ENCODE assay signal across 8 cellular contexts in the genomic region with DNA sequence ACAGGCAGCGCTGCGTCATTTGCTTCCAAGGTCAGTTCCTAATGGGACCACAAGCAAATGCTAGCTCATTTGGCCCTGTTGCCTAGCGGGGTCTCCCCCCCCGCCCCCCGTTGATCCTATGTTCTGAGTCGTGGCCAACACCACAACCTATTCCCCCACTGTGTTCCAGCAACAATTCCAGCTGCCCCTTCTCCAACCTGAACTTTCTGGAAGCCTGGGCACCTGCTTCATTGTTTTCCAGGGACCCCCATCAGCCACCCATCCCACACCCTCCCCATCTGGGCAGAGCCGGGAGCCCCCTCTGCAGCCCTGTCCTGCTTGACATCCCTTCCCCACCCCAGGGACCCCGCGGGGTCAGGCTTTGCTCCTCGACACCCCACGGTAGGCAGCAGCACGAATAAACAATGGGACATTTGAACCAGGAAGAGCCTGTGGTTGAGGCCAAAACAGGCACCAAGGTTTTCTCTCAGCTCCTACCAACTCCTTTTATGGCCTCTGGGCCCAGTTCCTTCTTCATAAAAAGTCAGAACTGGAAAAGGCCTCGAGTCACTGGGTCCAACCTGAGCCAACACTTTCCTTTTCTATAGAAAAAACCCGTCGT. TPM values are rescaled to one million over a fixed set of nuclear protein-coding genes. Genes with fewer than 3 reads are reported as not detected.
A peak's percentile ranks its signal among the peaks of the same experiment; 100 is the strongest.
DNase-seq lines count a peak whose midpoint lies in the region; ATAC-seq and TF ChIP-seq lines count a peak whose summit lies in the region.

No MANE protein-coding gene starts in this region.

- H3K4ac ChIP-seq in mesenchymal stem cell (ENCODE audit: low read depth in 1 of 2, low read length in 2 of 2): peak overlapping the region; percentile 83 to 88

- H4K8ac ChIP-seq in mesenchymal stem cell (ENCODE audit: low read length): peak overlapping the region; percentile 97

- peak overlapping the region; percentile 70 to 88 for H2BK12ac ChIP-seq in mesenchymal stem cell (ENCODE audit: low read length in 2 of 2)

- peak overlapping the region; percentile 94 for H3K9ac ChIP-seq in mesenchymal stem cell (ENCODE audit: low read length)

- no peaks in the 10 kb centered on the region for H3K36me3 ChIP-seq in mesenchymal stem cell (ENCODE audit: control insufficient read depth in 1 of 2, insufficient read depth in 2 of 2, low read depth in 1 of 2, low read length in 2 of 2)
- no peaks in the 10 kb centered on the region for H3K36me3 ChIP-seq in upper lobe of right lung

- intact Hi-C loops in Right ventricle myocardium superior (cut with DNase I) (loop anchor here (2.0 kb wide), 3 partner anchors 34 to 62 kb away; no protein-coding TSS in a partner anchor), cardiac septum (cut with DNase I) (loop anchor here (1.0 to 2.0 kb wide), 4 partner anchors 30 to 168 kb away; a partner anchor contains a TSS), upper lobe of right lung (cut with DNase I) (loop anchor here (5.0 kb wide), 2 partner anchors 64 to 99 kb away; no protein-coding TSS in a partner anchor)

- H4K91ac ChIP-seq in mesenchymal stem cell (ENCODE audit: low read length): peak overlapping the region; percentile 94

- no peak for TF ChIP-seq CTCF in NB4 (IDR thresholded peaks at IDR 0.05; ENCODE audit: low read depth, low read length)
- no peak for TF ChIP-seq CTCF in upper lobe of right lung (IDR thresholded peaks at IDR 0.05)

- DNase-seq in Right ventricle myocardium superior (peak; percentile 52), cardiac septum (ENCODE audit: low spot score) (no peak), NB4 (ENCODE audit: low read depth) (no peak), caudate nucleus (lab: John Stamatoyannopoulos, UW) (peak in 7 of 61 donors; percentile 46 to 70 (median 62)), mesenchymal stem cell (no peak), upper lobe of right lung (peak; percentile 70)
- no peak for DNase-seq in activated CD4-positive, alpha-beta T cell treated with anti-CD3 and anti-CD28 coated beads for 48 hours

- no peaks in the 10 kb centered on the region for H3K79me1 ChIP-seq in mesenchymal stem cell (replicated peaks; ENCODE audit: low read length, poor library complexity, severe bottlenecking)

- H2BK120ac ChIP-seq in mesenchymal stem cell (ENCODE audit: low read depth, low read length): peak overlapping the region; percentile 64

- TF ChIP-seq POLR2A in NB4 (IDR thresholded peaks at IDR 0.05; ENCODE audit: extremely low read depth, insufficient read length): no peak

- H3K9me3 ChIP-seq in mesenchymal stem cell (ENCODE audit: control insufficient read depth, low read length) (no peaks in the 10 kb centered on the region), upper lobe of right lung (no peaks in the 10 kb centered on the region)

- peak overlapping the region; percentile 67 for H3K4me3 ChIP-seq in NB4 (ENCODE audit: low read depth, low read length)
- peak overlapping the region in 1 of 2 experiments; percentile 67 for H3K4me3 ChIP-seq in mesenchymal stem cell (ENCODE audit: insufficient read depth in 1 of 2, low read depth in 1 of 2, low read length in 2 of 2)
- H3K4me3 ChIP-seq in upper lobe of right lung: peak overlapping the region; percentile 57

- peaks cover 0 to 4% of the 10 kb centered on the region in 2 experiments for H3K27me3 ChIP-seq in mesenchymal stem cell (ENCODE audit: control insufficient read depth in 1 of 2, insufficient read depth in 1 of 2, low read length in 2 of 2)
- H3K27me3 ChIP-seq in upper lobe of right lung: no peaks in the 10 kb centered on the region

- H3K18ac ChIP-seq in mesenchymal stem cell (ENCODE audit: low read depth in 1 of 2, low read length in 2 of 2): peak overlapping the region; percentile 52 to 94

- H3K4me1 ChIP-seq in mesenchymal stem cell (ENCODE audit: control insufficient read depth, insufficient read depth, low read depth, low read length) (peaks cover 36% of the 10 kb centered on the region), upper lobe of right lung (peaks cover 33% of the 10 kb centered on the region)

- peak overlapping the region; percentile 78 for H2BK15ac ChIP-seq in mesenchymal stem cell (ENCODE audit: low read depth, poor library complexity, severe bottlenecking)

- WGBS in mesenchymal stem cell: 36% methylated on average over 15 of the region's 15 CpGs

- H3K23ac ChIP-seq in mesenchymal stem cell (ENCODE audit: low read length in 2 of 2): peak overlapping the region in 1 of 2 experiments; percentile 85

- no peak overlapping the region for H2AFZ ChIP-seq in mesenchymal stem cell (ENCODE audit: low read depth, low read length)

- H2AK5ac ChIP-seq in mesenchymal stem cell (ENCODE audit: low read length, severe bottlenecking): peak overlapping the region; percentile 33

- ATAC-seq in Right ventricle myocardium superior (ENCODE audit: poor library complexity): no peak
- no peak for ATAC-seq in upper lobe of right lung
- ATAC-seq in HG02870 (IDR thresholded peaks at IDR 0.05; ENCODE audit: unreplicated experiment): no peak

- peak overlapping the region; percentile 93 for H3K4me2 ChIP-seq in mesenchymal stem cell (ENCODE audit: low read length, poor library complexity, severe bottlenecking)

- peak overlapping the region; percentile 100 for H3K27ac ChIP-seq in caudate nucleus (ENCODE audit: low read depth, low read length)
- H3K27ac ChIP-seq in mesenchymal stem cell (ENCODE audit: low read length, poor library complexity, severe bottlenecking): peak overlapping the region; percentile 78
- H3K27ac ChIP-seq in upper lobe of right lung: peak overlapping the region; percentile 96

- H3K14ac ChIP-seq in mesenchymal stem cell (ENCODE audit: low read length in 2 of 2): peak overlapping the region; percentile 38 to 51

- H2BK5ac ChIP-seq in mesenchymal stem cell (ENCODE audit: low read depth, low read length, poor library complexity, severe bottlenecking): no peak overlapping the region

RNA-seq across cellular contexts. Expression of a gene that starts 20.5 kb away (rescaled TPM):
- total RNA-seq in Right ventricle myocardium superior: not detected
- total RNA-seq in cardiac septum: not detected
- not detected for polyA plus RNA-seq in mesenchymal stem cell (2013, experiment 1 of 2)
- not detected for polyA plus RNA-seq in mesenchymal stem cell (2013, experiment 2 of 2)
- total RNA-seq in upper lobe of right lung: not detected

Comparison
In these comparisons a context has a peak if more than half of its experiments do, and no peak if none do; other contexts are left out.
1. DNase-seq: peak in Right ventricle myocardium superior (single experiment) and upper lobe of right lung (single experiment); none in cardiac septum (single experiment), NB4 (single experiment), mesenchymal stem cell (single experiment) and activated CD4-positive, alpha-beta T cell treated with anti-CD3 and anti-CD28 coated beads for 48 hours (single experiment).
2. Peak in every context shown above with its lines, with median percentiles within 50 percentile points of each other: H3K27ac ChIP-seq.